2 cellular contexts compared by ENCODE assay signal in the genomic region with DNA sequence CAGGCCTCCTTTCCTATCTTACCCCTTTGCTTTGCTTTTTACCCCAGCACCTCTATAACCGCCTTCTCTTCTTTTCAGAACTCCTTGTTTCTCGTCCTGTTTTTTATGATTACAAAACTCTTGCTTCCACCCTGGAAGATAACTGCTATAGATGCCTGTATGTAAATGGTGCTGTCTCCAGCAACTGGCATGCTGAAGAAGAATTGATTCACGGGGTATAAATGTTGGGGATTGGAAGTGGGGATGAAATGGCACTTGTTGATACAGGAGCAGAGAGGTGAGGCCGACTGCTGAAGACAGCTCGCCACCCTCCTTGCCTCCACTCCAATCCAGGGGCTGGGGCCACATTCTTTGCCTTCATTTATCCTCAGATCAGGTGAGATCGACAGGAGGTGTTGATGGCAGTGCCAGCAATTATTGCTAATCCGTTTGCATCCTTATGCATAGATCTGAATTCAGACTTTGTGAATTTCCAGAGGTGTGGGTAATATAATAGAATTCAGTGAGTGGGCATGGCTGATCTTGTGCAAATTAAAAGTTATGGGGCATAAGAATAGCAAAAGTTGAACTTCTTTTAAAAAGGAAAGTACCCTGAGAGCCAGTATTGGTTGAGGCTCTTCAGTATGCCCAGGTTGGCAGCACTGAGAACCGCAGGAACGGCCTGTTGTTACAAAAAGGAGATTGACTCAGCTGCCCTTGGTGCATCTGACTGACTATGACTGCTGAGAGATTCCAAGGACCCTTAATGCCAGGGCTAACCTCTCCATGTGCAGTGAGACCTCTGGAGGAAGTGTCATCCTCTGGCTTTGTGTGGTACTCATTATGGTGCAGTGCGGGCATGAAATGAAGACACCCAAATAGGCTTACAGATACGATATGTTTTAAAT.
TF ChIP-seq lines count a peak whose summit lies in the region.

No MANE protein-coding gene starts in this region.

TF ChIP-seq in PFSK-1, 5 proteins besides CTCF, POLR2A, EP300 and RAD21:
- TF ChIP-seq, protein P1, sequence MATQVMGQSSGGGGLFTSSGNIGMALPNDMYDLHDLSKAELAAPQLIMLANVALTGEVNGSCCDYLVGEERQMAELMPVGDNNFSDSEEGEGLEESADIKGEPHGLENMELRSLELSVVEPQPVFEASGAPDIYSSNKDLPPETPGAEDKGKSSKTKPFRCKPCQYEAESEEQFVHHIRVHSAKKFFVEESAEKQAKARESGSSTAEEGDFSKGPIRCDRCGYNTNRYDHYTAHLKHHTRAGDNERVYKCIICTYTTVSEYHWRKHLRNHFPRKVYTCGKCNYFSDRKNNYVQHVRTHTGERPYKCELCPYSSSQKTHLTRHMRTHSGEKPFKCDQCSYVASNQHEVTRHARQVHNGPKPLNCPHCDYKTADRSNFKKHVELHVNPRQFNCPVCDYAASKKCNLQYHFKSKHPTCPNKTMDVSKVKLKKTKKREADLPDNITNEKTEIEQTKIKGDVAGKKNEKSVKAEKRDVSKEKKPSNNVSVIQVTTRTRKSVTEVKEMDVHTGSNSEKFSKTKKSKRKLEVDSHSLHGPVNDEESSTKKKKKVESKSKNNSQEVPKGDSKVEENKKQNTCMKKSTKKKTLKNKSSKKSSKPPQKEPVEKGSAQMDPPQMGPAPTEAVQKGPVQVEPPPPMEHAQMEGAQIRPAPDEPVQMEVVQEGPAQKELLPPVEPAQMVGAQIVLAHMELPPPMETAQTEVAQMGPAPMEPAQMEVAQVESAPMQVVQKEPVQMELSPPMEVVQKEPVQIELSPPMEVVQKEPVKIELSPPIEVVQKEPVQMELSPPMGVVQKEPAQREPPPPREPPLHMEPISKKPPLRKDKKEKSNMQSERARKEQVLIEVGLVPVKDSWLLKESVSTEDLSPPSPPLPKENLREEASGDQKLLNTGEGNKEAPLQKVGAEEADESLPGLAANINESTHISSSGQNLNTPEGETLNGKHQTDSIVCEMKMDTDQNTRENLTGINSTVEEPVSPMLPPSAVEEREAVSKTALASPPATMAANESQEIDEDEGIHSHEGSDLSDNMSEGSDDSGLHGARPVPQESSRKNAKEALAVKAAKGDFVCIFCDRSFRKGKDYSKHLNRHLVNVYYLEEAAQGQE (IDR thresholded peaks at IDR 0.05; ENCODE audit: insufficient read depth in 1 of 2, low read depth in 2 of 2, low read length in 2 of 2), result no peak; a peak in 1 of 4 replicates
- TF ChIP-seq POLR2AphosphoS5 (IDR thresholded peaks at IDR 0.05; ENCODE audit: low read depth, low read length) (peak; percentile 13; the same call in 1 of the 2 replicates), FOXP2 (optimal IDR thresholded peaks at IDR 0.05; ENCODE audit: borderline replicate concordance, extremely low read depth, extremely low read length, insufficient read depth) (no peak)

TF ChIP-seq in GM12878, 131 proteins besides CTCF, POLR2A, EP300 and RAD21 (continues in another document):
- TF ChIP-seq, protein P1 (IDR thresholded peaks at IDR 0.05; ENCODE audit: low read depth, low read length), result no peak
- TF ChIP-seq MEF2A (IDR thresholded peaks at IDR 0.05; ENCODE audit: insufficient read depth, low read depth, low read length), result 0 out of 2 replicates have a peak, but pooled peaks have one; percentile 4
- TF ChIP-seq, protein P2, sequence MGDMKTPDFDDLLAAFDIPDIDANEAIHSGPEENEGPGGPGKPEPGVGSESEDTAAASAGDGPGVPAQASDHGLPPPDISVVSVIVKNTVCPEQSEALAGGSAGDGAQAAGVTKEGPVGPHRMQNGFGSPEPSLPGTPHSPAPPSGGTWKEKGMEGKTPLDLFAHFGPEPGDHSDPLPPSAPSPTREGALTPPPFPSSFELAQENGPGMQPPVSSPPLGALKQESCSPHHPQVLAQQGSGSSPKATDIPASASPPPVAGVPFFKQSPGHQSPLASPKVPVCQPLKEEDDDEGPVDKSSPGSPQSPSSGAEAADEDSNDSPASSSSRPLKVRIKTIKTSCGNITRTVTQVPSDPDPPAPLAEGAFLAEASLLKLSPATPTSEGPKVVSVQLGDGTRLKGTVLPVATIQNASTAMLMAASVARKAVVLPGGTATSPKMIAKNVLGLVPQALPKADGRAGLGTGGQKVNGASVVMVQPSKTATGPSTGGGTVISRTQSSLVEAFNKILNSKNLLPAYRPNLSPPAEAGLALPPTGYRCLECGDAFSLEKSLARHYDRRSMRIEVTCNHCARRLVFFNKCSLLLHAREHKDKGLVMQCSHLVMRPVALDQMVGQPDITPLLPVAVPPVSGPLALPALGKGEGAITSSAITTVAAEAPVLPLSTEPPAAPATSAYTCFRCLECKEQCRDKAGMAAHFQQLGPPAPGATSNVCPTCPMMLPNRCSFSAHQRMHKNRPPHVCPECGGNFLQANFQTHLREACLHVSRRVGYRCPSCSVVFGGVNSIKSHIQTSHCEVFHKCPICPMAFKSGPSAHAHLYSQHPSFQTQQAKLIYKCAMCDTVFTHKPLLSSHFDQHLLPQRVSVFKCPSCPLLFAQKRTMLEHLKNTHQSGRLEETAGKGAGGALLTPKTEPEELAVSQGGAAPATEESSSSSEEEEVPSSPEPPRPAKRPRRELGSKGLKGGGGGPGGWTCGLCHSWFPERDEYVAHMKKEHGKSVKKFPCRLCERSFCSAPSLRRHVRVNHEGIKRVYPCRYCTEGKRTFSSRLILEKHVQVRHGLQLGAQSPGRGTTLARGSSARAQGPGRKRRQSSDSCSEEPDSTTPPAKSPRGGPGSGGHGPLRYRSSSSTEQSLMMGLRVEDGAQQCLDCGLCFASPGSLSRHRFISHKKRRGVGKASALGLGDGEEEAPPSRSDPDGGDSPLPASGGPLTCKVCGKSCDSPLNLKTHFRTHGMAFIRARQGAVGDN (IDR thresholded peaks at IDR 0.05), result 0 out of 2 replicates have a peak, but pooled peaks have one; percentile 24
- no peak for TF ChIP-seq CREM (IDR thresholded peaks at IDR 0.05; ENCODE audit: low read depth)
- TF ChIP-seq SMC3 (IDR thresholded peaks at IDR 0.05; ENCODE audit: borderline replicate concordance, low read length), result 0 out of 2 replicates have a peak, but pooled peaks have one; percentile 1
- TF ChIP-seq, protein P3, sequence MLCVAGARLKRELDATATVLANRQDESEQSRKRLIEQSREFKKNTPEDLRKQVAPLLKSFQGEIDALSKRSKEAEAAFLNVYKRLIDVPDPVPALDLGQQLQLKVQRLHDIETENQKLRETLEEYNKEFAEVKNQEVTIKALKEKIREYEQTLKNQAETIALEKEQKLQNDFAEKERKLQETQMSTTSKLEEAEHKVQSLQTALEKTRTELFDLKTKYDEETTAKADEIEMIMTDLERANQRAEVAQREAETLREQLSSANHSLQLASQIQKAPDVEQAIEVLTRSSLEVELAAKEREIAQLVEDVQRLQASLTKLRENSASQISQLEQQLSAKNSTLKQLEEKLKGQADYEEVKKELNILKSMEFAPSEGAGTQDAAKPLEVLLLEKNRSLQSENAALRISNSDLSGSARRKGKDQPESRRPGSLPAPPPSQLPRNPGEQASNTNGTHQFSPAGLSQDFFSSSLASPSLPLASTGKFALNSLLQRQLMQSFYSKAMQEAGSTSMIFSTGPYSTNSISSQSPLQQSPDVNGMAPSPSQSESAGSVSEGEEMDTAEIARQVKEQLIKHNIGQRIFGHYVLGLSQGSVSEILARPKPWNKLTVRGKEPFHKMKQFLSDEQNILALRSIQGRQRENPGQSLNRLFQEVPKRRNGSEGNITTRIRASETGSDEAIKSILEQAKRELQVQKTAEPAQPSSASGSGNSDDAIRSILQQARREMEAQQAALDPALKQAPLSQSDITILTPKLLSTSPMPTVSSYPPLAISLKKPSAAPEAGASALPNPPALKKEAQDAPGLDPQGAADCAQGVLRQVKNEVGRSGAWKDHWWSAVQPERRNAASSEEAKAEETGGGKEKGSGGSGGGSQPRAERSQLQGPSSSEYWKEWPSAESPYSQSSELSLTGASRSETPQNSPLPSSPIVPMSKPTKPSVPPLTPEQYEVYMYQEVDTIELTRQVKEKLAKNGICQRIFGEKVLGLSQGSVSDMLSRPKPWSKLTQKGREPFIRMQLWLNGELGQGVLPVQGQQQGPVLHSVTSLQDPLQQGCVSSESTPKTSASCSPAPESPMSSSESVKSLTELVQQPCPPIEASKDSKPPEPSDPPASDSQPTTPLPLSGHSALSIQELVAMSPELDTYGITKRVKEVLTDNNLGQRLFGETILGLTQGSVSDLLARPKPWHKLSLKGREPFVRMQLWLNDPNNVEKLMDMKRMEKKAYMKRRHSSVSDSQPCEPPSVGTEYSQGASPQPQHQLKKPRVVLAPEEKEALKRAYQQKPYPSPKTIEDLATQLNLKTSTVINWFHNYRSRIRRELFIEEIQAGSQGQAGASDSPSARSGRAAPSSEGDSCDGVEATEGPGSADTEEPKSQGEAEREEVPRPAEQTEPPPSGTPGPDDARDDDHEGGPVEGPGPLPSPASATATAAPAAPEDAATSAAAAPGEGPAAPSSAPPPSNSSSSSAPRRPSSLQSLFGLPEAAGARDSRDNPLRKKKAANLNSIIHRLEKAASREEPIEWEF (IDR thresholded peaks at IDR 0.05; ENCODE audit: insufficient replicate concordance, low read depth, low read length), result peak; percentile 37
- peak; percentile 21; the same call in 1 of the 2 replicates for TF ChIP-seq BCL11A (IDR thresholded peaks at IDR 0.05; ENCODE audit: low read depth, low read length)
- TF ChIP-seq, protein P4, sequence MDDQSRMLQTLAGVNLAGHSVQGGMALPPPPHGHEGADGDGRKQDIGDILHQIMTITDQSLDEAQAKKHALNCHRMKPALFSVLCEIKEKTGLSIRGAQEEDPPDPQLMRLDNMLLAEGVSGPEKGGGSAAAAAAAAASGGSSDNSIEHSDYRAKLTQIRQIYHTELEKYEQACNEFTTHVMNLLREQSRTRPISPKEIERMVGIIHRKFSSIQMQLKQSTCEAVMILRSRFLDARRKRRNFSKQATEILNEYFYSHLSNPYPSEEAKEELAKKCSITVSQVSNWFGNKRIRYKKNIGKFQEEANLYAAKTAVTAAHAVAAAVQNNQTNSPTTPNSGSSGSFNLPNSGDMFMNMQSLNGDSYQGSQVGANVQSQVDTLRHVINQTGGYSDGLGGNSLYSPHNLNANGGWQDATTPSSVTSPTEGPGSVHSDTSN (IDR thresholded peaks at IDR 0.05; ENCODE audit: insufficient replicate concordance, low read depth, low read length), result peak; percentile 3
- TF ChIP-seq, protein P5, sequence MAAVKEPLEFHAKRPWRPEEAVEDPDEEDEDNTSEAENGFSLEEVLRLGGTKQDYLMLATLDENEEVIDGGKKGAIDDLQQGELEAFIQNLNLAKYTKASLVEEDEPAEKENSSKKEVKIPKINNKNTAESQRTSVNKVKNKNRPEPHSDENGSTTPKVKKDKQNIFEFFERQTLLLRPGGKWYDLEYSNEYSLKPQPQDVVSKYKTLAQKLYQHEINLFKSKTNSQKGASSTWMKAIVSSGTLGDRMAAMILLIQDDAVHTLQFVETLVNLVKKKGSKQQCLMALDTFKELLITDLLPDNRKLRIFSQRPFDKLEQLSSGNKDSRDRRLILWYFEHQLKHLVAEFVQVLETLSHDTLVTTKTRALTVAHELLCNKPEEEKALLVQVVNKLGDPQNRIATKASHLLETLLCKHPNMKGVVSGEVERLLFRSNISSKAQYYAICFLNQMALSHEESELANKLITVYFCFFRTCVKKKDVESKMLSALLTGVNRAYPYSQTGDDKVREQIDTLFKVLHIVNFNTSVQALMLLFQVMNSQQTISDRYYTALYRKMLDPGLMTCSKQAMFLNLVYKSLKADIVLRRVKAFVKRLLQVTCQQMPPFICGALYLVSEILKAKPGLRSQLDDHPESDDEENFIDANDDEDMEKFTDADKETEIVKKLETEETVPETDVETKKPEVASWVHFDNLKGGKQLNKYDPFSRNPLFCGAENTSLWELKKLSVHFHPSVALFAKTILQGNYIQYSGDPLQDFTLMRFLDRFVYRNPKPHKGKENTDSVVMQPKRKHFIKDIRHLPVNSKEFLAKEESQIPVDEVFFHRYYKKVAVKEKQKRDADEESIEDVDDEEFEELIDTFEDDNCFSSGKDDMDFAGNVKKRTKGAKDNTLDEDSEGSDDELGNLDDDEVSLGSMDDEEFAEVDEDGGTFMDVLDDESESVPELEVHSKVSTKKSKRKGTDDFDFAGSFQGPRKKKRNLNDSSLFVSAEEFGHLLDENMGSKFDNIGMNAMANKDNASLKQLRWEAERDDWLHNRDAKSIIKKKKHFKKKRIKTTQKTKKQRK (IDR thresholded peaks at IDR 0.05; ENCODE audit: low read depth, low read length), result no peak
- TF ChIP-seq TARDBP (IDR thresholded peaks at IDR 0.05; ENCODE audit: borderline replicate concordance), result no peak; the same call in 1 of the 2 replicates
- TF ChIP-seq SP1 (IDR thresholded peaks at IDR 0.05; ENCODE audit: low read depth, low read length), result no peak
- TF ChIP-seq TCF3 (IDR thresholded peaks at IDR 0.05; ENCODE audit: borderline replicate concordance, insufficient read depth, low read depth, low read length), result peak; percentile 44; the same call in 1 of the 2 replicates
- TF ChIP-seq, protein P6, sequence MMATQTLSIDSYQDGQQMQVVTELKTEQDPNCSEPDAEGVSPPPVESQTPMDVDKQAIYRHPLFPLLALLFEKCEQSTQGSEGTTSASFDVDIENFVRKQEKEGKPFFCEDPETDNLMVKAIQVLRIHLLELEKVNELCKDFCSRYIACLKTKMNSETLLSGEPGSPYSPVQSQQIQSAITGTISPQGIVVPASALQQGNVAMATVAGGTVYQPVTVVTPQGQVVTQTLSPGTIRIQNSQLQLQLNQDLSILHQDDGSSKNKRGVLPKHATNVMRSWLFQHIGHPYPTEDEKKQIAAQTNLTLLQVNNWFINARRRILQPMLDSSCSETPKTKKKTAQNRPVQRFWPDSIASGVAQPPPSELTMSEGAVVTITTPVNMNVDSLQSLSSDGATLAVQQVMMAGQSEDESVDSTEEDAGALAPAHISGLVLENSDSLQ (IDR thresholded peaks at IDR 0.05), result no peak
- TF ChIP-seq, protein P7, sequence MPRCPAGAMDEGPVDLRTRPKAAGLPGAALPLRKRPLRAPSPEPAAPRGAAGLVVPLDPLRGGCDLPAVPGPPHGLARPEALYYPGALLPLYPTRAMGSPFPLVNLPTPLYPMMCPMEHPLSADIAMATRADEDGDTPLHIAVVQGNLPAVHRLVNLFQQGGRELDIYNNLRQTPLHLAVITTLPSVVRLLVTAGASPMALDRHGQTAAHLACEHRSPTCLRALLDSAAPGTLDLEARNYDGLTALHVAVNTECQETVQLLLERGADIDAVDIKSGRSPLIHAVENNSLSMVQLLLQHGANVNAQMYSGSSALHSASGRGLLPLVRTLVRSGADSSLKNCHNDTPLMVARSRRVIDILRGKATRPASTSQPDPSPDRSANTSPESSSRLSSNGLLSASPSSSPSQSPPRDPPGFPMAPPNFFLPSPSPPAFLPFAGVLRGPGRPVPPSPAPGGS (IDR thresholded peaks at IDR 0.05; ENCODE audit: borderline replicate concordance, insufficient read depth, low read depth, low read length, poor library complexity, severe bottlenecking), result peak; percentile 76
